22 cellular contexts compared by ENCODE assay signal in genomic region chr10:96339383-96339782, GRCh38. TPM values are rescaled to one million over a fixed set of nuclear protein-coding genes. Genes with fewer than 3 reads are reported as not detected.
"Had no signal": no experiment of that assay in that cellular context is flagged by ENCODE, and none has a peak within 500 bp of the region (broad histone marks: within the 10 kb centered on the region; RNA-seq: fewer than 3 reads in every experiment).

No MANE protein-coding gene starts in this region.

- H3K4me3 ChIP-seq: coronary artery, heart right ventricle, mucosa of descending colon, stomach, thyroid gland had no signal

- ATAC-seq: esophagus mucosa; left colon; mucosa of descending colon; naive thymus-derived CD8-positive, alpha-beta T cell had no signal

- H3K27me3 ChIP-seq: stomach, thyroid gland had no signal

- DNase-seq: effector memory CD4-positive, alpha-beta T cell; heart right ventricle; left colon; mammary epithelial cell; mucosa of descending colon; naive thymus-derived CD8-positive, alpha-beta T cell; posterior cingulate gyrus; small intestine; stimulated activated CD4-positive, alpha-beta T cell treated with anti-CD3 and anti-CD28 coated beads, Interleukin-12 subunit alpha, Interleukin-12 subunit beta, amount 100 ng/mL, for 4 hours; stimulated activated naive CD4-positive, alpha-beta T cell; stomach; thyroid gland had no signal

- H3K27ac ChIP-seq: coronary artery, heart right ventricle, stomach, thyroid gland had no signal

- H3K36me3 ChIP-seq: heart right ventricle, stomach, thyroid gland had no signal

- H3K9me3 ChIP-seq: heart right ventricle, mucosa of descending colon, stomach, thyroid gland had no signal

- H3K4me1 ChIP-seq: stomach had no signal

RNA-seq across cellular contexts. Expression of gene OPALIN, which starts 19.4 kb away (rescaled TPM):
- total RNA-seq: cerebellum; esophagus mucosa; fibroblast of lung; frontal cortex; glomerular endothelial cell; heart right ventricle; left colon; lower leg skin; mammary epithelial cell; mucosa of descending colon; naive thymus-derived CD8-positive, alpha-beta T cell; osteocyte; pulmonary artery endothelial cell; stomach; thyroid gland had no signal
- polyA plus RNA-seq: fibroblast of lung; heart right ventricle; mammary epithelial cell; naive thymus-derived CD8-positive, alpha-beta T cell; neural cell; small intestine; stomach had no signal

RNA-seq across cellular contexts. Expression of gene DNTT, which starts 35.1 kb away (rescaled TPM):
- total RNA-seq: cerebellum; esophagus mucosa; fibroblast of lung; frontal cortex; glomerular endothelial cell; heart right ventricle; left colon; lower leg skin; mammary epithelial cell; mucosa of descending colon; naive thymus-derived CD8-positive, alpha-beta T cell; osteocyte; pulmonary artery endothelial cell; stomach had no signal
- polyA plus RNA-seq: fibroblast of lung; heart right ventricle; mammary epithelial cell; naive thymus-derived CD8-positive, alpha-beta T cell; neural cell; small intestine; stomach had no signal
